In the genomic region with DNA sequence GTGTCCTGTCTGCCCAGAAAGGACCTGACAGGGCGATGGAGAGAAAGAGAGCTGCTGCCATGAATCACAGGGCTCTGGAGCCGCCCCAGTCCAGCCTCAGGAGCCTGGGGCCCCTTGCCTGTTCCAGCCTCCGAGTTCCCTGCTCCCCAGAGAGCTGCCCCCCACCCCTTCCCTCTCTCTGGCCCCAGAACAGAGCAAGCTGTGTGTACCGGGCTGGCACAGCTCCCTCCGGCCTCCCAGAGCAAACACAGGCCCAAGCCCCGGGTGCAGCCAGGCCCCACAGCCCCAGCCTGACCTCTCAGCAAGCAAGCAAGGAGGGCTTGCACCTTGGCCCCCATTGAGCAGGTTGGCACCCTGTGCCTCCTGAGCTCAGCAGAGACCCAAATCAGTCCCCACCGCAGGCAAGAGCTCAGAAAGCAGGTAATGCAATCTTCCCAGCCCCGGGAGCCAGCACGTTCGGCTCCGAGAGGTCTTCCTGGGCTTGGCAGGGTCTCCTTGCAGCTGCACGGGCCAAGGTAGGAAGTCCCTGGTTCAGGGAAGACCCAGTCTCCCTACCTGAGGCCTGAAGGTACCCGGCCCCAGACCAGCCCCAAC, we compare ENCODE assay signal across 9 cellular contexts. TPM values are rescaled to one million over a fixed set of nuclear protein-coding genes. Genes with fewer than 3 reads are reported as not detected.
DNase-seq lines count a peak whose midpoint lies in the region; ATAC-seq, FAIRE-seq and TF ChIP-seq lines count a peak whose summit lies in the region.
"Had no signal": no experiment of that assay in that cellular context is flagged by ENCODE, and none has a peak within 500 bp of the region (broad histone marks: within the 10 kb centered on the region; RNA-seq: fewer than 3 reads in every experiment).

No MANE protein-coding gene starts in this region.

- TF ChIP-seq EP300 in K562 (IDR thresholded peaks at IDR 0.05; ENCODE audit: low read length): no peak

- peak overlapping the region; percentile 80 for H3K4me3 ChIP-seq in HUES6 (ENCODE audit: low read depth, low read length)
- peak overlapping the region; percentile 61; the same call in 1 of the 2 replicates for H3K4me3 ChIP-seq in K562
- peak overlapping the region; percentile 79 for H3K4me3 ChIP-seq in iPS-20b (ENCODE audit: low read length)
- peak overlapping the region; percentile 59 to 81 (median 70) for H3K4me3 ChIP-seq in skin epidermis

- intact Hi-C loops in K562 (cut with micrococcal nuclease): no loop called here

- no peak overlapping the region for H3K4me2 ChIP-seq in K562 (ENCODE audit: insufficient read depth, low read length)

- H3K27me3 ChIP-seq in HUES6 (ENCODE audit: control insufficient read depth, insufficient read depth, low read length): peaks cover 10% of the 10 kb centered on the region
- H3K27me3 ChIP-seq in K562 (ENCODE audit: control insufficient read depth in 2 of 2, insufficient read depth in 2 of 2, low read length in 2 of 2): peaks cover 2 to 7% of the 10 kb centered on the region in 2 experiments; a peak in 2 of 5 replicates
- peaks cover 32% of the 10 kb centered on the region for H3K27me3 ChIP-seq in iPS-20b (ENCODE audit: insufficient read depth, low read length)

- TF ChIP-seq CTCF in K562 (IDR thresholded peaks at IDR 0.05 in 2 of 3, conservative IDR thresholded peaks at IDR 0.05 in 1 of 3; ENCODE audit: insufficient read depth in 2 of 3, low read depth in 1 of 3, low read length in 3 of 3): no peak

- H3K79me2 ChIP-seq in K562 (ENCODE audit: control insufficient read depth, insufficient read depth, low read length): no peaks in the 10 kb centered on the region

- TF ChIP-seq POLR2A in K562 (conservative IDR thresholded peaks at IDR 0.05): no peak

- WGBS in K562 (ENCODE audit: insufficient coverage, low coverage, missing lambda C conversion rate): 84% methylated on average over 11 of the region's 13 CpGs

- H3K9me3 ChIP-seq in HUES6 (ENCODE audit: control insufficient read depth, insufficient read depth, low read depth, low read length) (no peaks in the 10 kb centered on the region), K562 (replicated peaks; ENCODE audit: control insufficient read depth, insufficient read depth, low read depth, low read length) (no peaks in the 10 kb centered on the region), iPS-20b (ENCODE audit: insufficient read depth, low read depth, low read length) (no peaks in the 10 kb centered on the region)

- in situ Hi-C loops in K562 (cut with MboI): no loop called here

- H3K9ac ChIP-seq in HUES6 (ENCODE audit: low read length): peak overlapping the region; percentile 91
- H3K9ac ChIP-seq in K562 (ENCODE audit: insufficient read depth in 1 of 2, low read depth in 2 of 2, low read length in 2 of 2): peak overlapping the region in 1 of 2 experiments; percentile 93; a peak in 2 of 4 replicates
- peak overlapping the region; percentile 91 for H3K9ac ChIP-seq in iPS-20b (ENCODE audit: low read depth, low read length)

- H2AFZ ChIP-seq in K562 (ENCODE audit: low read depth, low read length): no peak overlapping the region

- CTCF ChIA-PET in K562 (lab: Yijun Ruan, JAX; ENCODE audit: low intra/inter-chr PET ratio): no interaction called here

- ATAC-seq in K562: no peak

- POLR2A ChIA-PET in K562 (lab: Yijun Ruan, JAX): interaction anchor here (0.9 to 2.0 kb wide), 3 partner anchors 13 to 30 kb away, joined by 4 to 7 read pairs (median 5); a partner anchor contains a TSS

- H3K4me1 ChIP-seq in HUES6 (ENCODE audit: control insufficient read depth, insufficient read depth, low read length) (peaks cover 28% of the 10 kb centered on the region), K562 (replicated peaks in 1 of 2; ENCODE audit: control insufficient read depth in 2 of 2, insufficient read depth in 2 of 2, low read length in 2 of 2) (peaks cover 7 to 43% of the 10 kb centered on the region in 2 experiments), iPS-20b (ENCODE audit: insufficient read depth, low read length) (peaks cover 15% of the 10 kb centered on the region)

- H3K27ac ChIP-seq in HUES6 (ENCODE audit: low read depth, low read length): peak overlapping the region; percentile 95
- H3K27ac ChIP-seq in K562 (ENCODE audit: extremely low read depth, low read depth, low read length): no peak overlapping the region
- peak overlapping the region; percentile 90 for H3K27ac ChIP-seq in iPS-20b (ENCODE audit: low read length)
- peak overlapping the region; percentile 2 to 96 (median 84) for H3K27ac ChIP-seq in skin epidermis

- no peaks in the 10 kb centered on the region for H4K20me1 ChIP-seq in K562 (replicated peaks; ENCODE audit: control insufficient read depth, insufficient read depth, low read length)

- BruUV-seq in K562 (replicated peaks; lab: Mats Ljungman, UMichigan): no TSS peak

- H3K9me1 ChIP-seq in K562 (ENCODE audit: control insufficient read depth, insufficient read depth, low read length): no peaks in the 10 kb centered on the region

- no peak for TF ChIP-seq RAD21 in K562 (CRISPR knock-in tag; conservative IDR thresholded peaks at IDR 0.05 in 1 of 2, IDR thresholded peaks at IDR 0.05 in 1 of 2)

- H3K36me3 ChIP-seq in HUES6 (ENCODE audit: control insufficient read depth, insufficient read depth, low read length) (peaks cover 20% of the 10 kb centered on the region), K562 (ENCODE audit: control insufficient read depth, insufficient read depth, low read length) (no peaks in the 10 kb centered on the region), iPS-20b (ENCODE audit: insufficient read depth, low read depth, low read length) (peaks cover 2% of the 10 kb centered on the region)

- DNase-seq in K562 (ENCODE audit: extremely low read depth in 1 of 4, low spot score in 3 of 4) (no peak), A172 (ENCODE audit: low spot score) (no peak), NCI-H510A treated with DMSO at 0.1 percent for 48 hours (lab: John Stamatoyannopoulos, UW) (no peak), DMS114 treated with DMSO at 0.1 percent for 48 hours (lab: John Stamatoyannopoulos, UW; ENCODE audit: unreplicated experiment) (no peak)
- no peak for DNase-seq in effector CD8-positive, alpha-beta T cell (lab: John Stamatoyannopoulos, UW)
- DNase-seq: NK-92 treated with Interleukin-12 subunit alpha and Interleukin-12 subunit beta, amount 100 ng/mL, for 24 hours had no signal

- no peak for FAIRE-seq in K562 (lab: Jason Lieb, UNC)

RNA-seq across cellular contexts. Expression of a gene that starts 1.4 kb away (rescaled TPM):
- 3.9 and 14.6 TPM in 2 replicates for total RNA-seq in K562 (2011; cell fraction: chromatin; rRNA removed; ENCODE audit: low replicate concordance)
- 11.6 and 12.7 TPM in 2 replicates for total RNA-seq in K562 (2011; cell fraction: nucleolus; rRNA removed)
- total RNA-seq in K562 (2011; cell fraction: nucleoplasm; rRNA removed): 6.0 and 7.3 TPM in 2 replicates
- total RNA-seq in K562 (2014; rRNA removed): 15.5 and 18.8 TPM in 2 replicates
- 1.5 and 3.5 TPM in 2 replicates for total RNA-seq in K562 (2014; rRNA removed; fragmentation: Illumina TruSeq; extraction: Trizol)
- total RNA-seq in K562 (2015; rRNA removed; fragmentation: Illumina TruSeq; extraction: Trizol): 8.8 and 9.6 TPM in 2 replicates
- 13.8 and 18.1 TPM in 2 replicates for total RNA-seq in K562 (2021)
- polyA plus RNA-seq in K562 (2011; rRNA removed): 6.8 and 7.1 TPM in 2 replicates
- 6.5 and 12.3 TPM in 2 replicates for polyA plus RNA-seq in K562 (2011; cell fraction: cytosol; rRNA removed)
- 6.2 and 9.6 TPM in 2 replicates for polyA plus RNA-seq in K562 (2011; cell fraction: nucleus; rRNA removed)
- 7.3 and 10.4 TPM in 2 replicates for polyA plus RNA-seq in K562 (2012)
- polyA plus RNA-seq in K562 (2014; fragmentation: Illumina TruSeq; extraction: Trizol): 7.1 and 9.8 TPM in 2 replicates
- polyA plus RNA-seq in K562 (2014; fragmentation: Nextera tagmentation; extraction: Ambion mirVana): under 1 TPM; 0.13 to 0.17 TPM
- polyA plus RNA-seq in K562 (2014; rRNA removed): 14.5 and 15.0 TPM in 2 replicates
- polyA minus RNA-seq in K562 (2011; rRNA and poly(A)+ RNA removed): 1.9 and 3.0 TPM in 2 replicates
- 8.0 and 17.4 TPM in 2 replicates for polyA minus RNA-seq in K562 (2011; cell fraction: cytosol; rRNA and poly(A)+ RNA removed)
- polyA minus RNA-seq in K562 (2011; cell fraction: nucleus; rRNA and poly(A)+ RNA removed): 4.7 and 5.0 TPM in 2 replicates
- total RNA-seq in A172 (2014; rRNA removed; shearing (Covaris generic)): 28.7 and 32.2 TPM in 2 replicates

RNA-seq across cellular contexts. Expression of a gene that starts 8.1 kb away (rescaled TPM):
- 359 and 833 TPM in 2 replicates for total RNA-seq in K562 (2011; cell fraction: chromatin; rRNA removed; ENCODE audit: low replicate concordance)
- 445 and 463 TPM in 2 replicates for total RNA-seq in K562 (2011; cell fraction: nucleolus; rRNA removed)
- total RNA-seq in K562 (2011; cell fraction: nucleoplasm; rRNA removed): 399 and 402 TPM in 2 replicates
- total RNA-seq in K562 (2014; rRNA removed) (97.6 and 107 TPM in 2 replicates), K562 (2014; rRNA removed; fragmentation: Illumina TruSeq; extraction: Trizol) (65.0 and 78.6 TPM in 2 replicates), K562 (2015; rRNA removed; fragmentation: Illumina TruSeq; extraction: Trizol) (78.4 and 83.2 TPM in 2 replicates), K562 (2021) (93.4 and 102 TPM in 2 replicates)
- polyA plus RNA-seq in K562 (2011; rRNA removed) (96.3 and 120 TPM in 2 replicates), K562 (2014; fragmentation: Illumina TruSeq; extraction: Trizol) (122 and 140 TPM in 2 replicates), K562 (2014; fragmentation: Nextera tagmentation; extraction: Ambion mirVana) (10 to 100 TPM; 29.1 to 42.1 TPM), K562 (2014; rRNA removed) (90.1 and 90.8 TPM in 2 replicates)
- polyA plus RNA-seq in K562 (2011; cell fraction: cytosol; rRNA removed): 199 and 200 TPM in 2 replicates
- polyA plus RNA-seq in K562 (2011; cell fraction: nucleus; rRNA removed): 212 and 227 TPM in 2 replicates
- 69.1 and 93.2 TPM in 2 replicates for polyA plus RNA-seq in K562 (2012)
- 112 and 121 TPM in 2 replicates for polyA minus RNA-seq in K562 (2011; rRNA and poly(A)+ RNA removed)
- 55.3 and 58.2 TPM in 2 replicates for polyA minus RNA-seq in K562 (2011; cell fraction: cytosol; rRNA and poly(A)+ RNA removed)
- polyA minus RNA-seq in K562 (2011; cell fraction: nucleus; rRNA and poly(A)+ RNA removed): 104 and 166 TPM in 2 replicates
- 106 and 166 TPM in 2 replicates for total RNA-seq in A172 (2014; rRNA removed; shearing (Covaris generic))

RNA-seq across cellular contexts. Expression of a gene that starts 30.0 kb away (rescaled TPM):
- total RNA-seq in K562 (2011; cell fraction: chromatin; rRNA removed; ENCODE audit: low replicate concordance): 56.3 and 66.6 TPM in 2 replicates
- 38.7 TPM in 2 replicates for total RNA-seq in K562 (2011; cell fraction: nucleolus; rRNA removed)
- 45.0 and 46.9 TPM in 2 replicates for total RNA-seq in K562 (2011; cell fraction: nucleoplasm; rRNA removed)
- total RNA-seq in K562 (2014; rRNA removed) (12.7 and 13.3 TPM in 2 replicates), K562 (2014; rRNA removed; fragmentation: Illumina TruSeq; extraction: Trizol) (8.7 and 9.0 TPM in 2 replicates), K562 (2015; rRNA removed; fragmentation: Illumina TruSeq; extraction: Trizol) (10.1 and 10.9 TPM in 2 replicates), K562 (2021) (9.0 and 10.5 TPM in 2 replicates)
- polyA plus RNA-seq in K562 (2011; rRNA removed) (17.1 and 17.5 TPM in 2 replicates), K562 (2014; fragmentation: Illumina TruSeq; extraction: Trizol) (10.1 and 10.4 TPM in 2 replicates), K562 (2014; fragmentation: Nextera tagmentation; extraction: Ambion mirVana) (10 to 100 TPM in 1 of 2 experiments, 1 to 10 TPM in 1; 9.0 to 10.3 TPM), K562 (2014; rRNA removed) (12.0 and 18.6 TPM in 2 replicates)
- polyA plus RNA-seq in K562 (2011; cell fraction: cytosol; rRNA removed): 12.9 and 16.0 TPM in 2 replicates
- polyA plus RNA-seq in K562 (2011; cell fraction: nucleus; rRNA removed): 54.5 and 57.5 TPM in 2 replicates
- 11.5 and 20.9 TPM in 2 replicates for polyA plus RNA-seq in K562 (2012)
- 12.9 and 16.8 TPM in 2 replicates for polyA minus RNA-seq in K562 (2011; rRNA and poly(A)+ RNA removed)
- polyA minus RNA-seq in K562 (2011; cell fraction: cytosol; rRNA and poly(A)+ RNA removed): 5.5 and 8.0 TPM in 2 replicates
- 17.4 and 23.8 TPM in 2 replicates for polyA minus RNA-seq in K562 (2011; cell fraction: nucleus; rRNA and poly(A)+ RNA removed)
- 86.1 and 110 TPM in 2 replicates for total RNA-seq in A172 (2014; rRNA removed; shearing (Covaris generic))
